1 cellular context compared by ENCODE assay signal in the genomic region with DNA sequence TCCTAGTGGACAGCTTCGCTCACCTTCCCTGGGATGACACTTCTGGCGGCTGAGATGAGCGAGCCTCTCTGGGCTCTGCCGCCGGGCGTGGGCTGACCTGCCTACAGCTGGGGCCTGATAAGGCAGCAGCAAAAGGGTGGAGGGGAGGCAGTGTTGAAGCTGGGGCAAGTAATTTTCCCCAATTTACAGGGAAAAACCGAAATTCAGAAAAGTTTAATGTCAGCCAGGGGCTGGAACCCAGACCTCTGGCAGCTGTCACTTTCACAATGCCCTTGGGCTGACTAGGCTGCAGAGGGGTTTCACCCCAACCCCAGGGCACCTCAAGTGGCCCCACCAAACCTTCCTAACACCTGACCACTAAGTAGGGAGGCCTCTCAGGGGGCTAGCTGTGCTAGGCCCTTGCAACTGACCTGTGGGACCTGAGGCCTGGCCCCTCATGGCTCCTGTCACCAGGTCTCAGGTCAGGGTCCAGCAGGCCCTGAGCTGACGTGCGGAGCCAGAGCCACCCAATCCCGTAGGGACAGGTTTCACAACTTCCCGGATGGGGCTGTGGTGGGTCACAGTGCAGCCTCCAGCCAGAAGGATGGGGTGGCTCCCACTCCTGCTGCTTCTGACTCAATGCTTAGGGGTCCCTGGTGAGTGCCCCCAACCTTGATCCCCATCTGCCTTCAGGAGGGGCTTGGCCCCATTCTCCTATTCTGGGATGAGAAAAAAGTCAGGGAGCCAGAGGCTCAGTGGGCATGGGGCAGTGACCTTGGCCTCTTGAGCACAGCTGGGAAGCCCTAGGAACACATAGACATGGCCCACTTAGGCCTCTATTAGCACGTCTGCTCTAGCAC.
A peak's percentile ranks its signal among the peaks of the same experiment; 100 is the strongest.
TF ChIP-seq lines count a peak whose summit lies in the region.
"Not testable (repeated sequence)": the region's sequence is repeated elsewhere in the genome, so short reads cannot be mapped to it uniquely, and the experiment has no call there.

No MANE protein-coding gene starts in this region.

TF ChIP-seq in K562, 482 proteins besides CTCF, POLR2A, EP300 and RAD21 (continued from another document):
- TF ChIP-seq, protein P1, sequence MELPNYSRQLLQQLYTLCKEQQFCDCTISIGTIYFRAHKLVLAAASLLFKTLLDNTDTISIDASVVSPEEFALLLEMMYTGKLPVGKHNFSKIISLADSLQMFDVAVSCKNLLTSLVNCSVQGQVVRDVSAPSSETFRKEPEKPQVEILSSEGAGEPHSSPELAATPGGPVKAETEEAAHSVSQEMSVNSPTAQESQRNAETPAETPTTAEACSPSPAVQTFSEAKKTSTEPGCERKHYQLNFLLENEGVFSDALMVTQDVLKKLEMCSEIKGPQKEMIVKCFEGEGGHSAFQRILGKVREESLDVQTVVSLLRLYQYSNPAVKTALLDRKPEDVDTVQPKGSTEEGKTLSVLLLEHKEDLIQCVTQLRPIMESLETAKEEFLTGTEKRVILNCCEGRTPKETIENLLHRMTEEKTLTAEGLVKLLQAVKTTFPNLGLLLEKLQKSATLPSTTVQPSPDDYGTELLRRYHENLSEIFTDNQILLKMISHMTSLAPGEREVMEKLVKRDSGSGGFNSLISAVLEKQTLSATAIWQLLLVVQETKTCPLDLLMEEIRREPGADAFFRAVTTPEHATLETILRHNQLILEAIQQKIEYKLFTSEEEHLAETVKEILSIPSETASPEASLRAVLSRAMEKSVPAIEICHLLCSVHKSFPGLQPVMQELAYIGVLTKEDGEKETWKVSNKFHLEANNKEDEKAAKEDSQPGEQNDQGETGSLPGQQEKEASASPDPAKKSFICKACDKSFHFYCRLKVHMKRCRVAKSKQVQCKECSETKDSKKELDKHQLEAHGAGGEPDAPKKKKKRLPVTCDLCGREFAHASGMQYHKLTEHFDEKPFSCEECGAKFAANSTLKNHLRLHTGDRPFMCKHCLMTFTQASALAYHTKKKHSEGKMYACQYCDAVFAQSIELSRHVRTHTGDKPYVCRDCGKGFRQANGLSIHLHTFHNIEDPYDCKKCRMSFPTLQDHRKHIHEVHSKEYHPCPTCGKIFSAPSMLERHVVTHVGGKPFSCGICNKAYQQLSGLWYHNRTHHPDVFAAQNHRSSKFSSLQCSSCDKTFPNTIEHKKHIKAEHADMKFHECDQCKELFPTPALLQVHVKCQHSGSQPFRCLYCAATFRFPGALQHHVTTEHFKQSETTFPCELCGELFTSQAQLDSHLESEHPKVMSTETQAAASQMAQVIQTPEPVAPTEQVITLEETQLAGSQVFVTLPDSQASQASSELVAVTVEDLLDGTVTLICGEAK (IDR thresholded peaks at IDR 0.05): peak; percentile 65; the same call in 1 of the 2 replicates
- TF ChIP-seq, protein P1 (CRISPR knock-in tag; IDR thresholded peaks at IDR 0.05): not testable (repeated sequence)
- TF ChIP-seq TAL1 (IDR thresholded peaks at IDR 0.05) (peak; percentile 77), NR4A1 (CRISPR knock-in tag; IDR thresholded peaks at IDR 0.05) (peak; percentile 90), NR4A1 (tag; IDR thresholded peaks at IDR 0.05) (peak; percentile 94), ZBTB17 (CRISPR knock-in tag; IDR thresholded peaks at IDR 0.05) (peak; percentile 92; the same call in 1 of the 2 replicates), ZNF175 (CRISPR knock-in tag; IDR thresholded peaks at IDR 0.05; ENCODE audit: low read depth) (peak; percentile 91; the same call in 1 of the 2 replicates), LEF1 (IDR thresholded peaks at IDR 0.05) (peak; percentile 84)
